In genomic region chrX:143788265-143788664, GRCh38 we compare ENCODE assay signal across 9 cellular contexts.
DNase-seq lines count a peak whose midpoint lies in the region; ATAC-seq and TF ChIP-seq lines count a peak whose summit lies in the region.
"Had no signal": no experiment of that assay in that cellular context is flagged by ENCODE, and none has a peak within 500 bp of the region (broad histone marks: within the 10 kb centered on the region; RNA-seq: fewer than 3 reads in every experiment).

No MANE protein-coding gene starts in this region.

- no peak overlapping the region for H3K9ac ChIP-seq in Loucy (ENCODE audit: low read depth, low read length, poor library complexity, severe bottlenecking)

- H3K9me2 ChIP-seq in Loucy (replicated peaks; ENCODE audit: low read depth, low read length) = no peaks in the 10 kb centered on the region

- no peaks in the 10 kb centered on the region for H3K9me3 ChIP-seq in Loucy (ENCODE audit: insufficient read depth, low read depth, low read length)
- H3K9me3 ChIP-seq in right lobe of liver = no peaks in the 10 kb centered on the region

- H3F3A ChIP-seq in Loucy (ENCODE audit: low read depth) = no peaks in the 10 kb centered on the region

- no peaks in the 10 kb centered on the region for H4K20me1 ChIP-seq in Loucy (ENCODE audit: insufficient read depth, low read length, poor library complexity, severe bottlenecking)

- WGBS in right lobe of liver (ENCODE audit: insufficient coverage, low coverage, low lambda C conversion rate, missing lambda C conversion rate) = 65% methylated on average over 3 of the region's 3 CpGs

- H3K4me2 ChIP-seq in Loucy (ENCODE audit: low read depth, low read length, poor library complexity, severe bottlenecking) = no peak overlapping the region

- no peak overlapping the region for H3K4me3 ChIP-seq in Loucy (ENCODE audit: low read length, poor library complexity, severe bottlenecking)
- H3K4me3 ChIP-seq in right lobe of liver = no peak overlapping the region

- H3K79me2 ChIP-seq in Loucy (ENCODE audit: insufficient read depth, low read length) = no peaks in the 10 kb centered on the region

- TF ChIP-seq CTCF in Loucy (conservative IDR thresholded peaks at IDR 0.05; ENCODE audit: low read length) = peak; percentile 59
- TF ChIP-seq CTCF in right lobe of liver (IDR thresholded peaks at IDR 0.05) = peak; percentile 42 to 58 (median 47)

- H3K36me3 ChIP-seq in Loucy (ENCODE audit: insufficient read depth, low read length) (no peaks in the 10 kb centered on the region), right lobe of liver (no peaks in the 10 kb centered on the region)

- peak; percentile 1 for DNase-seq in EH (ENCODE audit: low read depth)
- peak; percentile 17 for DNase-seq in SKM-1 treated with dmso at 0.1 percent for 144 hours (lab: John Stamatoyannopoulos, UW; ENCODE audit: unreplicated experiment)
- DNase-seq in right lobe of liver = no peak
- DNase-seq in dedifferentiated amniotic fluid mesenchymal stem cell (ENCODE audit: extremely low spot score) = no peak
- no peak for DNase-seq in NCI-H2196 treated with DMSO at 0.1 percent for 48 hours (lab: John Stamatoyannopoulos, UW; ENCODE audit: unreplicated experiment)
- DNase-seq: activated naive CD4-positive, alpha-beta T cell treated with anti-CD3 and anti-CD28 coated beads, Interleukin-2, amount 50 U/mL, for 16 hours had no signal

- peak in 2 of 4 donors; percentile 36 to 48 for ATAC-seq in right lobe of liver
- ATAC-seq in GM21825 (IDR thresholded peaks at IDR 0.05; ENCODE audit: unreplicated experiment) = no peak
- no peak for ATAC-seq in GM19035 (IDR thresholded peaks at IDR 0.05; ENCODE audit: unreplicated experiment)

- no peak overlapping the region for H3K27ac ChIP-seq in right lobe of liver

- no peak for TF ChIP-seq POLR2A in right lobe of liver (IDR thresholded peaks at IDR 0.05)

- H2AFZ ChIP-seq in Loucy (ENCODE audit: low read length) = no peak overlapping the region

- H3K4me1 ChIP-seq in Loucy (ENCODE audit: insufficient read depth, low read length, poor library complexity, severe bottlenecking) (no peaks in the 10 kb centered on the region), right lobe of liver (no peaks in the 10 kb centered on the region)

- H3K27me3 ChIP-seq in Loucy (ENCODE audit: insufficient read depth, low read length, poor library complexity, severe bottlenecking) = no peaks in the 10 kb centered on the region
- H3K27me3 ChIP-seq in right lobe of liver = no peaks in the 10 kb centered on the region

- intact Hi-C loops in right lobe of liver (cut with DNase I) = no loop called here

Comparison
In these comparisons a context has a peak if more than half of its experiments do, and no peak if none do; other contexts are left out.
1. DNase-seq: peak in EH (single experiment) and SKM-1 treated with dmso at 0.1 percent for 144 hours (single experiment); none in right lobe of liver (0 of 3), dedifferentiated amniotic fluid mesenchymal stem cell (single experiment) and NCI-H2196 treated with DMSO at 0.1 percent for 48 hours (single experiment).